Comparison of ENCODE assay signal across 1 cellular context in the genomic region with DNA sequence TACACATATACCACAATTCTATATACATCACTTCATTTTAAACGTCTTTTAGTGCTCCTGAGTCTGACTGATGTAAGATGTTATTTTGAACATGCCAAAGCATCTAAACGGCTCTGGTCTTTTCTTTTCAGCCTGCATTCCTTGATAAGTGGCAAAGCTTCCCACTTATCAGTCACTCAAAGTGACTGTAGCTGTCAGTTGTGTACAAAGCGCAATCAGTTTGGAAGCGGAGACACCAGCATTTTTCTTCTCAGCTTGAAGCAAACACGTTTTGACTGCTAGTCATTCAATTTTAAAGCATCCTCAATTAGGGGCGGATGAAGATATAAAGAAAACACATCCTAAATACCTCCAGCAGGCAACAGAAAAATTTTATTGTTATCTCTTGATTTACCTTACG.
A peak's percentile ranks its signal among the peaks of the same experiment; 100 is the strongest.
TF ChIP-seq lines count a peak whose summit lies in the region.

No MANE protein-coding gene starts in this region.

TF ChIP-seq in K562, 482 proteins besides CTCF, POLR2A, EP300 and RAD21 (continued from another document and continues in another):
- TF ChIP-seq MAFK (IDR thresholded peaks at IDR 0.05; ENCODE audit: low read length) (no peak), HMG20A (CRISPR knock-in tag; conservative IDR thresholded peaks at IDR 0.05) (no peak), NEUROD1 (IDR thresholded peaks at IDR 0.05; ENCODE audit: borderline replicate concordance, low read depth, low read length, partially characterized antibody) (peak; percentile 31), MTA3 (IDR thresholded peaks at IDR 0.05; ENCODE audit: borderline replicate concordance) (no peak), ZZZ3 (IDR thresholded peaks at IDR 0.05) (no peak), GATAD2A (IDR thresholded peaks at IDR 0.05) (0 out of 2 replicates have a peak, but pooled peaks have one; percentile 78), PHB2 (IDR thresholded peaks at IDR 0.05; ENCODE audit: low read depth) (no peak), CBFB (CRISPR knock-in tag; IDR thresholded peaks at IDR 0.05) (no peak), KAT2B (IDR thresholded peaks at IDR 0.05; ENCODE audit: low read depth, low read length) (no peak), ZC3H4 (CRISPR knock-in tag; IDR thresholded peaks at IDR 0.05; ENCODE audit: borderline replicate concordance) (no peak), ZFP30 (CRISPR knock-in tag; IDR thresholded peaks at IDR 0.05; ENCODE audit: borderline replicate concordance) (no peak), POLR2H (tag; IDR thresholded peaks at IDR 0.05; ENCODE audit: low read depth) (no peak), BCOR (IDR thresholded peaks at IDR 0.05) (peak; percentile 67), ZNF766 (CRISPR knock-in tag; conservative IDR thresholded peaks at IDR 0.05) (no peak), ZNF696 (CRISPR knock-in tag; conservative IDR thresholded peaks at IDR 0.05) (no peak), MEIS2 (IDR thresholded peaks at IDR 0.05; ENCODE audit: partially characterized antibody) (peak; percentile 97), RBFOX2 (IDR thresholded peaks at IDR 0.05; ENCODE audit: low read depth, low read length) (0 out of 2 replicates have a peak, but pooled peaks have one; percentile 28), SMARCE1 (IDR thresholded peaks at IDR 0.05) (peak; percentile 70; the same call in 1 of the 2 replicates), NCOA1 (IDR thresholded peaks at IDR 0.05; ENCODE audit: low read depth) (peak; percentile 48; the same call in 1 of the 2 replicates), SPI1 (IDR thresholded peaks at IDR 0.05; ENCODE audit: borderline replicate concordance, low read depth, low read length) (no peak), MTF1 (CRISPR knock-in tag; IDR thresholded peaks at IDR 0.05; ENCODE audit: borderline replicate concordance) (no peak), CHD4 (IDR thresholded peaks at IDR 0.05; ENCODE audit: insufficient read depth, insufficient replicate concordance, low read depth, low read length, poor library complexity, severe bottlenecking) (no peak), POLR2AphosphoS5 (IDR thresholded peaks at IDR 0.05; ENCODE audit: control insufficient read depth, insufficient read depth, low read depth, low read length) (peak; percentile 80; the same call in 1 of the 2 replicates), HNRNPH1 (optimal IDR thresholded peaks at IDR 0.05; ENCODE audit: low read depth, low read length) (no peak), TOE1 (IDR thresholded peaks at IDR 0.05; ENCODE audit: borderline replicate concordance) (no peak), TOE1 (CRISPR knock-in tag; IDR thresholded peaks at IDR 0.05; ENCODE audit: borderline replicate concordance, low read depth) (no peak), SIX5 (IDR thresholded peaks at IDR 0.05; ENCODE audit: borderline replicate concordance in 1 of 2, insufficient read depth in 1 of 2, low read depth in 1 of 2, low read length in 2 of 2) (no peak), CBX5 (IDR thresholded peaks at IDR 0.05; ENCODE audit: borderline replicate concordance, low read depth) (no peak), ZNF184 (CRISPR knock-in tag; IDR thresholded peaks at IDR 0.05) (no peak), RUNX1 (IDR thresholded peaks at IDR 0.05; ENCODE audit: low read depth) (no peak)
- TF ChIP-seq, protein P1, sequence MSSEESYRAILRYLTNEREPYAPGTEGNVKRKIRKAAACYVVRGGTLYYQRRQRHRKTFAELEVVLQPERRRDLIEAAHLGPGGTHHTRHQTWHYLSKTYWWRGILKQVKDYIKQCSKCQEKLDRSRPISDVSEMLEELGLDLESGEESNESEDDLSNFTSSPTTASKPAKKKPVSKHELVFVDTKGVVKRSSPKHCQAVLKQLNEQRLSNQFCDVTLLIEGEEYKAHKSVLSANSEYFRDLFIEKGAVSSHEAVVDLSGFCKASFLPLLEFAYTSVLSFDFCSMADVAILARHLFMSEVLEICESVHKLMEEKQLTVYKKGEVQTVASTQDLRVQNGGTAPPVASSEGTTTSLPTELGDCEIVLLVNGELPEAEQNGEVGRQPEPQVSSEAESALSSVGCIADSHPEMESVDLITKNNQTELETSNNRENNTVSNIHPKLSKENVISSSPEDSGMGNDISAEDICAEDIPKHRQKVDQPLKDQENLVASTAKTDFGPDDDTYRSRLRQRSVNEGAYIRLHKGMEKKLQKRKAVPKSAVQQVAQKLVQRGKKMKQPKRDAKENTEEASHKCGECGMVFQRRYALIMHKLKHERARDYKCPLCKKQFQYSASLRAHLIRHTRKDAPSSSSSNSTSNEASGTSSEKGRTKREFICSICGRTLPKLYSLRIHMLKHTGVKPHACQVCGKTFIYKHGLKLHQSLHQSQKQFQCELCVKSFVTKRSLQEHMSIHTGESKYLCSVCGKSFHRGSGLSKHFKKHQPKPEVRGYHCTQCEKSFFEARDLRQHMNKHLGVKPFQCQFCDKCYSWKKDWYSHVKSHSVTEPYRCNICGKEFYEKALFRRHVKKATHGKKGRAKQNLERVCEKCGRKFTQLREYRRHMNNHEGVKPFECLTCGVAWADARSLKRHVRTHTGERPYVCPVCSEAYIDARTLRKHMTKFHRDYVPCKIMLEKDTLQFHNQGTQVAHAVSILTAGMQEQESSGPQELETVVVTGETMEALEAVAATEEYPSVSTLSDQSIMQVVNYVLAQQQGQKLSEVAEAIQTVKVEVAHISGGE (CRISPR knock-in tag; IDR thresholded peaks at IDR 0.05) = 0 out of 6 replicates have a peak, but pooled peaks of 1 of the 3 experiments have one; percentile 9
- TF ChIP-seq, protein P2, sequence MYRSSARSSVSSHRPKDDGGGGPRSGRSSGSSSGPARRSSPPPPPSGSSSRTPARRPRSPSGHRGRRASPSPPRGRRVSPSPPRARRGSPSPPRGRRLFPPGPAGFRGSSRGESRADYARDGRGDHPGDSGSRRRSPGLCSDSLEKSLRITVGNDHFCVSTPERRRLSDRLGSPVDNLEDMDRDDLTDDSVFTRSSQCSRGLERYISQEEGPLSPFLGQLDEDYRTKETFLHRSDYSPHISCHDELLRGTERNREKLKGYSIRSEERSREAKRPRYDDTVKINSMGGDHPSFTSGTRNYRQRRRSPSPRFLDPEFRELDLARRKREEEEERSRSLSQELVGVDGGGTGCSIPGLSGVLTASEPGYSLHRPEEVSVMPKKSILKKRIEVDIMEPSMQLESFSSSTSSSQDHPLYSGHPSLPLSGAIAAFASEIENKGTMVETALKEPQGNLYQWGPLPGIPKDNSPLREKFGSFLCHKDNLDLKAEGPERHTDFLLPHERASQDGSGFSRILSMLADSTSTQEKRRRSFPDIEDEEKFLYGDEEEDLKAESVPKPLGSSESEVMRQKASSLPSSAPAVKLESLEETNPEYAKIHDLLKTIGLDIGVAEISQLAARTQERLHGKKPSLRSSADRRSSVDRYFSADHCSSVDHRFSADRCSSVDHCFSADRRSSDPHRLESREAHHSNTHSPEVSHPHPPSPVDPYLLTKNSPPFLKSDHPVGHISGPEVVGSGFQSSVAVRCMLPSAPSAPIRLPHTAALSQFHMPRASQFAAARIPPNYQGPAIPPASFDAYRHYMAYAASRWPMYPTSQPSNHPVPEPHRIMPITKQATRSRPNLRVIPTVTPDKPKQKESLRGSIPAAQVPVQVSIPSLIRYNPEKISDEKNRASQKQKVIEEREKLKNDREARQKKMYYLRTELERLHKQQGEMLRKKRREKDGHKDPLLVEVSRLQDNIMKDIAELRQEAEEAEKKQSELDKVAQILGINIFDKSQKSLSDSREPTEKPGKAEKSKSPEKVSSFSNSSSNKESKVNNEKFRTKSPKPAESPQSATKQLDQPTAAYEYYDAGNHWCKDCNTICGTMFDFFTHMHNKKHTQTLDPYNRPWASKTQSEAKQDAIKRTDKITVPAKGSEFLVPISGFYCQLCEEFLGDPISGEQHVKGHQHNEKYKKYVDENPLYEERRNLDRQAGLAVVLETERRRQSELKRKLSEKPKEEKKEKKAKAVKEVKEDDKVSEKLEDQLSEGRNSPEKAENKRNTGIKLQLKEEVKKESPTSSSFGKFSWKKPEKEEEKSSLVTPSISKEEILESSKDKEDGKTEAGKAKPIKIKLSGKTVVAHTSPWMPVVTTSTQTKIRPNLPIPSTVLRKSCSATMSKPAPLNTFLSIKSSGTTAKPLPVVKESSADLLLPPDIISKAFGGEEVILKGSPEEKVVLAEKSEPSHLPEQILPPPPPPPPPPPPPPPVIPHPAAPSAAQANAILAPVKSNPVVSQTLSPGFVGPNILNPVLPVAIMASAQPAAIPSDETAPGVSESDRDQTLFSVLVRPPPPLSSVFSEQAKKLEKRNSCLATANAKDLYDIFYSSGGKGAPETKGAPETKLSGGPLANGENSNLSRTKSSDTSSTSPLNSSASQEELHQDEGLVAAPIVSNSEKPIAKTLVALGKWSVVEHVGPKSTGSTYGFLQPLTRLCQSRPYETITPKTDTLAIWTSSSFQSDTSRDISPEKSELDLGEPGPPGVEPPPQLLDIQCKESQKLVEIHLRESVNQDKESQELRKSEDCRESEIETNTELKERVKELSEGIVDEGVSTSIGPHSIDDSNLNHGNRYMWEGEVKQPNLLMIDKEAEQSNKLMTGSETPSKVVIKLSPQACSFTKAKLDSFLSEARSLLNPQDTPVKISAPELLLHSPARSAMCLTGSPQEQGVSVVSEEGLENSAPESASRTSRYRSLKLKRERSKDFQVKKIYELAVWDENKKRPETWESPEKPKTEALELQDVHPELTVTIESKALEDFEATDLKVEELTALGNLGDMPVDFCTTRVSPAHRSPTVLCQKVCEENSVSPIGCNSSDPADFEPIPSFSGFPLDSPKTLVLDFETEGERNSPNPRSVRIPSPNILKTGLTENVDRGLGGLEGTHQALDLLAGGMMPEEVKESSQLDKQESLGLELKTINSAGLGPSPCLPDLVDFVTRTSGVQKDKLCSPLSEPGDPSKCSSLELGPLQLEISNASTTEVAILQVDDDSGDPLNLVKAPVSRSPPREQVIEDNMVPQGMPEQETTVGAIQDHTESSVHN (IDR thresholded peaks at IDR 0.05; ENCODE audit: borderline replicate concordance in 1 of 2, low read depth in 1 of 2) = no peak
- TF ChIP-seq, protein P3, sequence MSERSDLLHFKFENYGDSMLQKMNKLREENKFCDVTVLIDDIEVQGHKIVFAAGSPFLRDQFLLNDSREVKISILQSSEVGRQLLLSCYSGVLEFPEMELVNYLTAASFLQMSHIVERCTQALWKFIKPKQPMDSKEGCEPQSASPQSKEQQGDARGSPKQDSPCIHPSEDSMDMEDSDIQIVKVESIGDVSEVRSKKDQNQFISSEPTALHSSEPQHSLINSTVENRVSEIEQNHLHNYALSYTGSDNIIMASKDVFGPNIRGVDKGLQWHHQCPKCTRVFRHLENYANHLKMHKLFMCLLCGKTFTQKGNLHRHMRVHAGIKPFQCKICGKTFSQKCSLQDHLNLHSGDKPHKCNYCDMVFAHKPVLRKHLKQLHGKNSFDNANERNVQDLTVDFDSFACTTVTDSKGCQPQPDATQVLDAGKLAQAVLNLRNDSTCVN (CRISPR knock-in tag; IDR thresholded peaks at IDR 0.05) = no peak
- TF ChIP-seq, protein P4, sequence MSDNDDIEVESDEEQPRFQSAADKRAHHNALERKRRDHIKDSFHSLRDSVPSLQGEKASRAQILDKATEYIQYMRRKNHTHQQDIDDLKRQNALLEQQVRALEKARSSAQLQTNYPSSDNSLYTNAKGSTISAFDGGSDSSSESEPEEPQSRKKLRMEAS (CRISPR knock-in tag; IDR thresholded peaks at IDR 0.05) = no peak
- TF ChIP-seq, protein P5, sequence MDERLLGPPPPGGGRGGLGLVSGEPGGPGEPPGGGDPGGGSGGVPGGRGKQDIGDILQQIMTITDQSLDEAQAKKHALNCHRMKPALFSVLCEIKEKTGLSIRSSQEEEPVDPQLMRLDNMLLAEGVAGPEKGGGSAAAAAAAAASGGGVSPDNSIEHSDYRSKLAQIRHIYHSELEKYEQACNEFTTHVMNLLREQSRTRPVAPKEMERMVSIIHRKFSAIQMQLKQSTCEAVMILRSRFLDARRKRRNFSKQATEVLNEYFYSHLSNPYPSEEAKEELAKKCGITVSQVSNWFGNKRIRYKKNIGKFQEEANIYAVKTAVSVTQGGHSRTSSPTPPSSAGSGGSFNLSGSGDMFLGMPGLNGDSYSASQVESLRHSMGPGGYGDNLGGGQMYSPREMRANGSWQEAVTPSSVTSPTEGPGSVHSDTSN (CRISPR knock-in tag; IDR thresholded peaks at IDR 0.05; ENCODE audit: low read depth) = no peak; the same call in 1 of the 2 replicates
- TF ChIP-seq, protein P5 (tag; conservative IDR thresholded peaks at IDR 0.05; ENCODE audit: low read depth) = peak; percentile 95
- TF ChIP-seq, protein P6, sequence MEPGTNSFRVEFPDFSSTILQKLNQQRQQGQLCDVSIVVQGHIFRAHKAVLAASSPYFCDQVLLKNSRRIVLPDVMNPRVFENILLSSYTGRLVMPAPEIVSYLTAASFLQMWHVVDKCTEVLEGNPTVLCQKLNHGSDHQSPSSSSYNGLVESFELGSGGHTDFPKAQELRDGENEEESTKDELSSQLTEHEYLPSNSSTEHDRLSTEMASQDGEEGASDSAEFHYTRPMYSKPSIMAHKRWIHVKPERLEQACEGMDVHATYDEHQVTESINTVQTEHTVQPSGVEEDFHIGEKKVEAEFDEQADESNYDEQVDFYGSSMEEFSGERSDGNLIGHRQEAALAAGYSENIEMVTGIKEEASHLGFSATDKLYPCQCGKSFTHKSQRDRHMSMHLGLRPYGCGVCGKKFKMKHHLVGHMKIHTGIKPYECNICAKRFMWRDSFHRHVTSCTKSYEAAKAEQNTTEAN (CRISPR knock-in tag; IDR thresholded peaks at IDR 0.05) = no peak
- TF ChIP-seq, protein P7, sequence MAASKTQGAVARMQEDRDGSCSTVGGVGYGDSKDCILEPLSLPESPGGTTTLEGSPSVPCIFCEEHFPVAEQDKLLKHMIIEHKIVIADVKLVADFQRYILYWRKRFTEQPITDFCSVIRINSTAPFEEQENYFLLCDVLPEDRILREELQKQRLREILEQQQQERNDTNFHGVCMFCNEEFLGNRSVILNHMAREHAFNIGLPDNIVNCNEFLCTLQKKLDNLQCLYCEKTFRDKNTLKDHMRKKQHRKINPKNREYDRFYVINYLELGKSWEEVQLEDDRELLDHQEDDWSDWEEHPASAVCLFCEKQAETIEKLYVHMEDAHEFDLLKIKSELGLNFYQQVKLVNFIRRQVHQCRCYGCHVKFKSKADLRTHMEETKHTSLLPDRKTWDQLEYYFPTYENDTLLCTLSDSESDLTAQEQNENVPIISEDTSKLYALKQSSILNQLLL (CRISPR knock-in tag; IDR thresholded peaks at IDR 0.05; ENCODE audit: borderline replicate concordance) = no peak
- TF ChIP-seq, protein P8, sequence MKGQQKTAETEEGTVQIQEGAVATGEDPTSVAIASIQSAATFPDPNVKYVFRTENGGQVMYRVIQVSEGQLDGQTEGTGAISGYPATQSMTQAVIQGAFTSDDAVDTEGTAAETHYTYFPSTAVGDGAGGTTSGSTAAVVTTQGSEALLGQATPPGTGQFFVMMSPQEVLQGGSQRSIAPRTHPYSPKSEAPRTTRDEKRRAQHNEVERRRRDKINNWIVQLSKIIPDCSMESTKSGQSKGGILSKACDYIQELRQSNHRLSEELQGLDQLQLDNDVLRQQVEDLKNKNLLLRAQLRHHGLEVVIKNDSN (CRISPR knock-in tag; IDR thresholded peaks at IDR 0.05) = no peak
